18 cellular contexts compared by ENCODE assay signal in the genomic region with DNA sequence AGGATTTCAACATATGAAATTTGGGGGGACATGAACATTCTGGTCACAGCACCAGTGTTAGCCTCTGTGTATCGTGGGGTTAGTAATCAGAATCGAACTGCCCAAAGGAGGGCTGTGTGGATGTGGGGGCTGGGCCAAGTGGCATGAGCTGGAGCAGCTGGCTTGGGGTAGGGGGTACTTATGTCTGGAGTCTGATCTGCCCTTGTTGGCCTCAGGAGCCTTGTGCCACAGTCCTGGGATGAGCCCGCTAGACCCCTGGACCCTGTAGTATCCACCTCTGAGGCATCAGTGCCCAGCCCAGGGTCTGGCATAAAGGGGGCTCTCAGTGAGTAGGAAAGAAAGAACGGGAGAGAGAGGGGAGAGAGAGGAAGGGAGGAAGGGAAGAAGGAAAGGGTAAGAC.
DNase-seq lines count a peak whose midpoint lies in the region; ATAC-seq and TF ChIP-seq lines count a peak whose summit lies in the region.
"Had no signal": no experiment of that assay in that cellular context is flagged by ENCODE, and none has a peak within 500 bp of the region (broad histone marks: within the 10 kb centered on the region; RNA-seq: fewer than 3 reads in every experiment).

No MANE protein-coding gene starts in this region.

- H3K23ac ChIP-seq in neuronal stem cell (ENCODE audit: low read depth, low read length, poor library complexity): no peak overlapping the region

- no peaks in the 10 kb centered on the region for H3K9me3 ChIP-seq in adipocyte (ENCODE audit: control insufficient read depth, low read length)
- H3K9me3 ChIP-seq in esophagus muscularis mucosa: no peaks in the 10 kb centered on the region
- peaks cover 3% of the 10 kb centered on the region in 2 donors for H3K9me3 ChIP-seq in neuronal stem cell (replicated peaks in 1 of 2; ENCODE audit: control insufficient read depth in 2 of 2, insufficient read depth in 1 of 2, low read depth in 1 of 2, low read length in 2 of 2)
- H3K9me3 ChIP-seq in transverse colon: no peaks in the 10 kb centered on the region

- H3K4ac ChIP-seq in neuronal stem cell (ENCODE audit: low read length): no peak overlapping the region

- H3K4me1 ChIP-seq in adipocyte (ENCODE audit: control insufficient read depth, insufficient read depth, low read length) (peaks cover 54% of the 10 kb centered on the region), esophagus muscularis mucosa (peaks cover 48 to 54% (median 50%) of the 10 kb centered on the region in 4 donors), neuronal stem cell (ENCODE audit: control insufficient read depth in 2 of 2, insufficient read depth in 1 of 2, low read depth in 1 of 2, low read length in 2 of 2) (peaks cover 0 to 9% of the 10 kb centered on the region in 2 donors), transverse colon (peaks cover 27 to 56% (median 36%) of the 10 kb centered on the region in 4 donors)
- H3K4me1 ChIP-seq: parathyroid adenoma had no signal

- H3K27me3 ChIP-seq in adipocyte (replicated peaks; ENCODE audit: control insufficient read depth, insufficient read depth, low read length): no peaks in the 10 kb centered on the region
- H3K27me3 ChIP-seq in esophagus muscularis mucosa: no peaks in the 10 kb centered on the region
- peaks cover 0 to 18% (median 0%) of the 10 kb centered on the region in 3 experiments for H3K27me3 ChIP-seq in neuronal stem cell (ENCODE audit: control insufficient read depth in 3 of 3, insufficient read depth in 3 of 3, low read depth in 1 of 3, low read length in 3 of 3)
- no peaks in the 10 kb centered on the region for H3K27me3 ChIP-seq in transverse colon

- no peak overlapping the region for H4K8ac ChIP-seq in neuronal stem cell (ENCODE audit: low read depth, low read length)

- TF ChIP-seq POLR2A in esophagus muscularis mucosa (IDR thresholded peaks at IDR 0.05; ENCODE audit: low read depth): no peak
- no peak for TF ChIP-seq POLR2A in transverse colon (IDR thresholded peaks at IDR 0.05)

- intact Hi-C loops in esophagus muscularis mucosa (cut with DNase I): loop anchor here (10.0 kb wide), 1 partner anchor 72 kb away; a partner anchor contains a TSS
- intact Hi-C loops in transverse colon (cut with DNase I; ENCODE audit: low total_unique reads): no loop called here

- peak overlapping the region; percentile 41 to 62 (median 52) for H3K27ac ChIP-seq in esophagus muscularis mucosa (replicated peaks in 1 of 4)
- no peak overlapping the region for H3K27ac ChIP-seq in neuronal stem cell (replicated peaks; ENCODE audit: low read length)
- peak overlapping the region; percentile 53 to 73 (median 55) for H3K27ac ChIP-seq in transverse colon
- H3K27ac ChIP-seq: parathyroid adenoma had no signal

- no peaks in the 10 kb centered on the region for H3K79me1 ChIP-seq in neuronal stem cell (ENCODE audit: low read depth, low read length)

- WGBS in esophagus muscularis mucosa: 95% methylated on average over 4 of the region's 4 CpGs
- WGBS in neuronal stem cell (ENCODE audit: extremely low coverage in 2 of 2, insufficient read length in 2 of 2, insufficient replicate concordance in 1 of 2), 2 donors: no CpG with 5 or more reads among the region's 4 CpGs
- 96 to 100% methylated on average over 1 to 4 of the region's 4 CpGs for WGBS in transverse colon (ENCODE audit: low coverage in 1 of 2), 2 donors

- H3K14ac ChIP-seq in neuronal stem cell (ENCODE audit: low read length): no peak overlapping the region

- TF ChIP-seq EP300 in esophagus muscularis mucosa (IDR thresholded peaks at IDR 0.05): no peak
- TF ChIP-seq EP300 in transverse colon (IDR thresholded peaks at IDR 0.05; ENCODE audit: low read depth): no peak

- no peak overlapping the region for H2AK5ac ChIP-seq in neuronal stem cell (ENCODE audit: low read depth, low read length)

- no peak overlapping the region for H2BK5ac ChIP-seq in neuronal stem cell (ENCODE audit: low read length)

- DNase-seq in adipocyte (ENCODE audit: low read depth): no peak
- peak; percentile 55 for DNase-seq in esophagus muscularis mucosa (ENCODE audit: extremely low spot score)
- no peak for DNase-seq in neuronal stem cell (ENCODE audit: low spot score)
- no peak for DNase-seq in transverse colon
- DNase-seq in NCI-H2107 treated with DMSO at 0.1 percent for 48 hours (lab: John Stamatoyannopoulos, UW; ENCODE audit: unreplicated experiment): no peak
- no peak for DNase-seq in AML-193 (lab: John Stamatoyannopoulos, UW)
- DNase-seq: activated CD4-positive, alpha-beta T cell treated with anti-CD3 and anti-CD28 coated beads, Interleukin-2, amount 10 ng/mL, durations not matched to agents 24 days and 14 days; activated gamma-delta T cell; effector memory CD4-positive, alpha-beta T cell; immature natural killer cell; KBM-7; NCI-H2029; RPMI8226; small intestine; stimulated activated CD4-positive, alpha-beta T cell treated with anti-CD3 and anti-CD28 coated beads, Interleukin-4, amount 100 ng/mL, for 4 hours had no signal

- no peak overlapping the region for H3K4me2 ChIP-seq in neuronal stem cell (ENCODE audit: insufficient read depth, low read length, poor library complexity, severe bottlenecking)

- TF ChIP-seq CTCF in esophagus muscularis mucosa (IDR thresholded peaks at IDR 0.05) (no peak), transverse colon (IDR thresholded peaks at IDR 0.05) (no peak)

- H3K9ac ChIP-seq in adipocyte (ENCODE audit: low read length) (peak overlapping the region; percentile 27), neuronal stem cell (ENCODE audit: low read depth, low read length, poor library complexity) (no peak overlapping the region)
- H3K9ac ChIP-seq: parathyroid adenoma had no signal

- in situ Hi-C loops in transverse colon (cut with MboI; ENCODE audit: low pct_ligation_motif_present in 1 of 4, low pct_unique_long_range_greater_than_20kb in 1 of 4, low sequenced_read_pairs in 3 of 4): no loop called here

- H3K36me3 ChIP-seq in adipocyte (ENCODE audit: control insufficient read depth, insufficient read depth, low read length, severe bottlenecking): no peaks in the 10 kb centered on the region
- no peaks in the 10 kb centered on the region for H3K36me3 ChIP-seq in esophagus muscularis mucosa
- no peaks in the 10 kb centered on the region for H3K36me3 ChIP-seq in neuronal stem cell (replicated peaks in 1 of 2; ENCODE audit: control insufficient read depth in 2 of 2, insufficient read depth in 2 of 2, low read length in 2 of 2)
- no peaks in the 10 kb centered on the region for H3K36me3 ChIP-seq in transverse colon

- H4K91ac ChIP-seq in neuronal stem cell (ENCODE audit: low read depth, low read length, poor library complexity): no peak overlapping the region

- H3K18ac ChIP-seq in neuronal stem cell (ENCODE audit: low read length): peak overlapping the region; percentile 3

- no peak overlapping the region for H3K4me3 ChIP-seq in adipocyte (ENCODE audit: low read length)
- H3K4me3 ChIP-seq in esophagus muscularis mucosa: no peak overlapping the region
- no peak overlapping the region for H3K4me3 ChIP-seq in neuronal stem cell (ENCODE audit: low read length in 2 of 2)
- H3K4me3 ChIP-seq in transverse colon: no peak overlapping the region
- H3K4me3 ChIP-seq: lung had no signal

- H2BK15ac ChIP-seq in neuronal stem cell (ENCODE audit: low read length): no peak overlapping the region

- no peak overlapping the region for H2BK12ac ChIP-seq in neuronal stem cell (ENCODE audit: low read length)

- ATAC-seq in HG03457 (IDR thresholded peaks at IDR 0.05; ENCODE audit: unreplicated experiment): no peak

- H2BK120ac ChIP-seq in neuronal stem cell (ENCODE audit: low read depth, low read length): no peak overlapping the region

- H2AFZ ChIP-seq in neuronal stem cell (ENCODE audit: low read length): no peak overlapping the region
- H2AFZ ChIP-seq: parathyroid adenoma had no signal
